Comparison of ENCODE assay signal across 1 cellular context in genomic region chr5:178626484-178627258, GRCh38.
A peak's percentile ranks its signal among the peaks of the same experiment; 100 is the strongest.
TF ChIP-seq lines count a peak whose summit lies in the region.

TSS of gene CLK4 (minus strand) at chr5:178627050. CDS start at chr5:178623416, 3,634 bp downstream.

TF ChIP-seq in HepG2, 621 proteins besides CTCF, POLR2A, EP300 and RAD21 (continued from another document and continues in another):
- TF ChIP-seq GMEB1 (CRISPR knock-in tag; IDR thresholded peaks at IDR 0.05; ENCODE audit: borderline replicate concordance) (peak; percentile 51; the same call in 1 of the 2 replicates), ZNF574 (CRISPR knock-in tag; IDR thresholded peaks at IDR 0.05) (peak; percentile 55), CSRNP1 (CRISPR knock-in tag; IDR thresholded peaks at IDR 0.05) (peak; percentile 90; the same call in 1 of the 2 replicates), MTF1 (CRISPR knock-in tag; IDR thresholded peaks at IDR 0.05) (no peak), KMT2B (CRISPR knock-in tag; IDR thresholded peaks at IDR 0.05) (peak; percentile 73), MIER2 (CRISPR knock-in tag; IDR thresholded peaks at IDR 0.05) (no peak; the same call in 1 of the 2 replicates), CCDC6 (CRISPR knock-in tag; IDR thresholded peaks at IDR 0.05) (no peak; the same call in 1 of the 2 replicates), ZNF317 (CRISPR knock-in tag; IDR thresholded peaks at IDR 0.05) (peak; percentile 76; the same call in 1 of the 2 replicates), HHEX (CRISPR knock-in tag; IDR thresholded peaks at IDR 0.05) (no peak), ZFP36L1 (CRISPR knock-in tag; IDR thresholded peaks at IDR 0.05) (no peak), ZNF256 (CRISPR knock-in tag; conservative IDR thresholded peaks at IDR 0.05) (0 out of 2 replicates have a peak, but pooled peaks have one; percentile 26), PAX8 (CRISPR knock-in tag; IDR thresholded peaks at IDR 0.05; ENCODE audit: borderline replicate concordance) (no peak), TOE1 (CRISPR knock-in tag; IDR thresholded peaks at IDR 0.05) (no peak), KDM5B (CRISPR knock-in tag; IDR thresholded peaks at IDR 0.05; ENCODE audit: borderline replicate concordance) (peak; percentile 87; the same call in 1 of the 2 replicates), EEA1 (CRISPR knock-in tag; IDR thresholded peaks at IDR 0.05; ENCODE audit: borderline replicate concordance) (peak; percentile 87; the same call in 1 of the 2 replicates), RNF219 (CRISPR knock-in tag; IDR thresholded peaks at IDR 0.05) (0 out of 2 replicates have a peak, but pooled peaks have one; percentile 31), KDM5A (IDR thresholded peaks at IDR 0.05; ENCODE audit: borderline replicate concordance, low read length) (peak; percentile 45; the same call in 1 of the 2 replicates), YEATS2 (CRISPR knock-in tag; IDR thresholded peaks at IDR 0.05; ENCODE audit: borderline replicate concordance) (peak; percentile 38; the same call in 1 of the 2 replicates), ZNF17 (CRISPR knock-in tag; IDR thresholded peaks at IDR 0.05) (no peak), ZNF546 (CRISPR knock-in tag; conservative IDR thresholded peaks at IDR 0.05) (0 out of 2 replicates have a peak, but pooled peaks have one; percentile 65), SAFB2 (CRISPR knock-in tag; IDR thresholded peaks at IDR 0.05; ENCODE audit: borderline replicate concordance, low read depth) (no peak; the same call in 1 of the 2 replicates), CEBPZ (IDR thresholded peaks at IDR 0.05; ENCODE audit: low read length) (no peak), ZNF780A (CRISPR knock-in tag; IDR thresholded peaks at IDR 0.05) (no peak), MED13 (CRISPR knock-in tag; IDR thresholded peaks at IDR 0.05) (peak; percentile 63; the same call in 1 of the 2 replicates), SNAPC2 (CRISPR knock-in tag; IDR thresholded peaks at IDR 0.05) (no peak), HES4 (CRISPR knock-in tag; IDR thresholded peaks at IDR 0.05; ENCODE audit: borderline replicate concordance) (peak; percentile 63; the same call in 1 of the 2 replicates), PBX3 (CRISPR knock-in tag; IDR thresholded peaks at IDR 0.05; ENCODE audit: borderline replicate concordance) (0 out of 2 replicates have a peak, but pooled peaks have one; percentile 43), ZFP41 (CRISPR knock-in tag; IDR thresholded peaks at IDR 0.05; ENCODE audit: borderline replicate concordance) (no peak; the same call in 1 of the 2 replicates), ZNF367 (CRISPR knock-in tag; IDR thresholded peaks at IDR 0.05; ENCODE audit: borderline replicate concordance) (no peak), ZNF605 (CRISPR knock-in tag; IDR thresholded peaks at IDR 0.05) (peak; percentile 88; the same call in 1 of the 2 replicates), MTERF4 (CRISPR knock-in tag; IDR thresholded peaks at IDR 0.05) (0 out of 2 replicates have a peak, but pooled peaks have one; percentile 37), ELF3 (CRISPR knock-in tag; IDR thresholded peaks at IDR 0.05) (0 out of 2 replicates have a peak, but pooled peaks have one; percentile 9), CREM (IDR thresholded peaks at IDR 0.05) (no peak; the same call in 1 of the 2 replicates), CREM (CRISPR knock-in tag; IDR thresholded peaks at IDR 0.05) (no peak), PHF8 (CRISPR knock-in tag; IDR thresholded peaks at IDR 0.05) (peak; percentile 91), HNRNPH1 (optimal IDR thresholded peaks at IDR 0.05; ENCODE audit: low read depth, low read length) (no peak), ZFP37 (CRISPR knock-in tag; IDR thresholded peaks at IDR 0.05; ENCODE audit: borderline replicate concordance) (no peak), UBTF (CRISPR knock-in tag; IDR thresholded peaks at IDR 0.05) (peak; percentile 88), ZNF781 (CRISPR knock-in tag; IDR thresholded peaks at IDR 0.05; ENCODE audit: borderline replicate concordance, not compliant biosample characterization) (no peak), RELA (CRISPR knock-in tag; IDR thresholded peaks at IDR 0.05) (no peak), PHF21A (CRISPR knock-in tag; IDR thresholded peaks at IDR 0.05) (peak; percentile 46; the same call in 1 of the 2 replicates)
